13 cellular contexts compared by ENCODE assay signal in the genomic region with DNA sequence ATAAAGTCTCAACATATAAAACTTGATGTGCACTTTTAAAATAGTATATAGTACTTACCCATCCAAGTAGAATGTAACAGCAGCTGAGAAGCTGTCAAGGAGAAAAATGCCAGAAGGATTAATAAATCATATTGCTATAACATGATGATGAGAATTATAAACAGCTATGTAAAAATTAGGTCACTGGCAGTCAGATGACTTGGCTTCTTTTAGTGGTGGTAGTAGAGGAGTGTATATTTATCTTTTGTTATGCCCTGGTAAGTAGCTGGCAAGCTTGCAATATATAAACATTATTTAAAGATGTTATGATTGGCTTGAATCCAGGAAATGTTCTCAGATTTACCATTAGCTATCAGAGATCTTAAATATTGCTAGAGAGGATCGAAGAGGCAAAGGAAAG.
DNase-seq lines count a peak whose midpoint lies in the region; ATAC-seq, FAIRE-seq and TF ChIP-seq lines count a peak whose summit lies in the region.
"Had no signal": no experiment of that assay in that cellular context is flagged by ENCODE, and none has a peak within 500 bp of the region (broad histone marks: within the 10 kb centered on the region; RNA-seq: fewer than 3 reads in every experiment).

No MANE protein-coding gene starts in this region.

- H3K4ac ChIP-seq in mesenchymal stem cell (ENCODE audit: low read depth in 1 of 2, low read length in 2 of 2) = no peak overlapping the region

- no peak overlapping the region for H4K91ac ChIP-seq in mesenchymal stem cell (ENCODE audit: low read length)

- no peaks in the 10 kb centered on the region for H3K27me3 ChIP-seq in mesenchymal stem cell (ENCODE audit: control insufficient read depth in 1 of 2, insufficient read depth in 1 of 2, low read length in 2 of 2)
- H3K27me3 ChIP-seq: pancreas, stomach had no signal

- no peak overlapping the region for H3K9ac ChIP-seq in mesenchymal stem cell (ENCODE audit: low read length)

- no peaks in the 10 kb centered on the region for H3K9me3 ChIP-seq in mesenchymal stem cell (ENCODE audit: control insufficient read depth, low read length)
- H3K9me3 ChIP-seq: Caco-2, pancreas, stomach had no signal

- H3K79me1 ChIP-seq in mesenchymal stem cell (replicated peaks; ENCODE audit: low read length, poor library complexity, severe bottlenecking) = no peaks in the 10 kb centered on the region

- H3K18ac ChIP-seq in mesenchymal stem cell (ENCODE audit: low read depth in 1 of 2, low read length in 2 of 2) = no peak overlapping the region

- no peak overlapping the region for H4K8ac ChIP-seq in mesenchymal stem cell (ENCODE audit: low read length)

- H3K14ac ChIP-seq in mesenchymal stem cell (ENCODE audit: low read length in 2 of 2) = no peak overlapping the region

- ATAC-seq in HG03095 (IDR thresholded peaks at IDR 0.05; ENCODE audit: unreplicated experiment) = no peak
- no peak for ATAC-seq in HG02798 (IDR thresholded peaks at IDR 0.05; ENCODE audit: poor library complexity, unreplicated experiment)
- ATAC-seq in HG03135 (IDR thresholded peaks at IDR 0.05; ENCODE audit: unreplicated experiment) = no peak
- ATAC-seq: pancreas had no signal

- H3K27ac ChIP-seq in mesenchymal stem cell (ENCODE audit: low read length, poor library complexity, severe bottlenecking) = no peak overlapping the region
- H3K27ac ChIP-seq: pancreas, stomach had no signal

- no peak overlapping the region for H3K4me2 ChIP-seq in mesenchymal stem cell (ENCODE audit: low read length, poor library complexity, severe bottlenecking)

- no peak overlapping the region for H3K4me3 ChIP-seq in mesenchymal stem cell (ENCODE audit: insufficient read depth in 1 of 2, low read depth in 1 of 2, low read length in 2 of 2)
- H3K4me3 ChIP-seq: pancreas, stomach had no signal

- FAIRE-seq in GM12892 (lab: Jason Lieb, UNC) = no peak
- FAIRE-seq: pancreas had no signal

- no peak overlapping the region for H2AK5ac ChIP-seq in mesenchymal stem cell (ENCODE audit: low read length, severe bottlenecking)

- H3K4me1 ChIP-seq in mesenchymal stem cell (ENCODE audit: control insufficient read depth, insufficient read depth, low read depth, low read length) = no peaks in the 10 kb centered on the region
- H3K4me1 ChIP-seq: Caco-2, pancreas, stomach had no signal

- H2BK5ac ChIP-seq in mesenchymal stem cell (ENCODE audit: low read depth, low read length, poor library complexity, severe bottlenecking) = no peak overlapping the region

- H2BK15ac ChIP-seq in mesenchymal stem cell (ENCODE audit: low read depth, poor library complexity, severe bottlenecking) = no peak overlapping the region

- no CpG with 5 or more reads among the region's 1 CpG for WGBS in mesenchymal stem cell

- peak; percentile 61 for DNase-seq in H4 (ENCODE audit: low spot score)
- DNase-seq in NCI-H2227 treated with DMSO at 0.1 percent for 48 hours (lab: John Stamatoyannopoulos, UW) = peak; percentile 38
- DNase-seq in brain pericyte (ENCODE audit: low read depth, low spot score) = peak; percentile 58
- peak; percentile 53 for DNase-seq in mesenchymal stem cell
- no peak for DNase-seq in GM12892 (ENCODE audit: insufficient read length)
- DNase-seq: activated naive CD4-positive, alpha-beta T cell treated with anti-CD3 and anti-CD28 coated beads, Interleukin-2, amount 50 U/mL, for 16 hours; Caco-2; HFFc6; pancreas; stomach had no signal

- H3K23ac ChIP-seq in mesenchymal stem cell (ENCODE audit: low read length in 2 of 2) = no peak overlapping the region

- no peak overlapping the region for H2BK120ac ChIP-seq in mesenchymal stem cell (ENCODE audit: low read depth, low read length)

- H2BK12ac ChIP-seq in mesenchymal stem cell (ENCODE audit: low read length in 2 of 2) = no peak overlapping the region

- no peaks in the 10 kb centered on the region for H3K36me3 ChIP-seq in mesenchymal stem cell (ENCODE audit: control insufficient read depth in 1 of 2, insufficient read depth in 2 of 2, low read depth in 1 of 2, low read length in 2 of 2)
- H3K36me3 ChIP-seq: pancreas, stomach had no signal

- no peak for TF ChIP-seq POLR2A in GM12892 (IDR thresholded peaks at IDR 0.05; ENCODE audit: low read depth, low read length)

- no peak overlapping the region for H2AFZ ChIP-seq in mesenchymal stem cell (ENCODE audit: low read depth, low read length)
